Comparison of ENCODE assay signal across 18 cellular contexts in the genomic region with DNA sequence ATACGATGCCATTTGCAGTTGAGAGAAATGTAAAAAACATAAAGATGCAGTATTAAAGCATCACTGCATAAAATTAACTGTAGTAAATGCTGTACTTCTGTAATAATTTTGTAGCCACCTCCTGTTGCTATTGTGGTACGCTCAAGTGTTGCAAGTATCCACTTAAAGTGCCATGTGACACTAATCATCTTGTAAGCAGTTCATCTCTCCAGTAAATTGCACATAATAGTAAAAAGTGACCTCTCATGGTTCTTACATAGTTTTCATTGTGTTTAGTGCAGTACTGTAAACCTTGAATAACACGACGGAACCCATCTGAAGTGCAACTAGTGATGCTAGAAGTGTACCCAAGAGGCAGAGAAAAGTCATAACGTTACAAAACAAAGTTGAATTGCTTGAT.
DNase-seq lines count a peak whose midpoint lies in the region; ATAC-seq and TF ChIP-seq lines count a peak whose summit lies in the region.
"Had no signal": no experiment of that assay in that cellular context is flagged by ENCODE, and none has a peak within 500 bp of the region (broad histone marks: within the 10 kb centered on the region; RNA-seq: fewer than 3 reads in every experiment).

No MANE protein-coding gene starts in this region.

- peaks cover 6% of the 10 kb centered on the region; the same call in 1 of the 2 replicates for H3K4me1 ChIP-seq in HEK293 (ENCODE audit: control insufficient read depth, insufficient read depth, low read length)
- H3K4me1 ChIP-seq: BLaER1 had no signal

- CTCF ChIA-PET in HEK293 (lab: Yijun Ruan, JAX): interaction anchor here (0.7 kb wide), 2 partner anchors 101 to 106 kb away, joined by 3 read pairs; no protein-coding TSS in a partner anchor
- CTCF ChIA-PET in activated CD8-positive, alpha-beta T cell treated with anti-CD3 and anti-CD28 coated beads for 36 hours (lab: Charles Lee): no interaction called here

- no peak for TF ChIP-seq RAD21 in neural cell (conservative IDR thresholded peaks at IDR 0.05)

- H3K4me3 Mint-ChIP-seq in activated CD8-positive, alpha-beta T cell treated with anti-CD3 and anti-CD28 coated beads for 36 hours: no peak overlapping the region
- H3K4me3 Mint-ChIP-seq: CD14-positive monocyte; CD4-positive, alpha-beta memory T cell; HFFc6 had no signal

- no peak overlapping the region for H2AFZ ChIP-seq in neural cell (ENCODE audit: low read depth, low read length)
- H2AFZ ChIP-seq: GM23248 had no signal

- no peaks in the 10 kb centered on the region for H3F3A ChIP-seq in neural cell (ENCODE audit: insufficient read depth, low read length, poor library complexity, severe bottlenecking)

- no peaks in the 10 kb centered on the region for H3K27me3 ChIP-seq in neural cell (ENCODE audit: insufficient read depth, low read depth, low read length)
- H3K27me3 ChIP-seq: BLaER1 had no signal

- no peak for ATAC-seq in activated CD8-positive, alpha-beta T cell treated with anti-CD3 and anti-CD28 coated beads for 36 hours

- H4K20me1 ChIP-seq in neural cell (ENCODE audit: insufficient read depth): no peaks in the 10 kb centered on the region
- H4K20me1 ChIP-seq: BLaER1 had no signal

- H3K27ac Mint-ChIP-seq in activated CD8-positive, alpha-beta T cell treated with anti-CD3 and anti-CD28 coated beads for 36 hours: no peak overlapping the region
- H3K27ac Mint-ChIP-seq: CD14-positive monocyte; CD4-positive, alpha-beta memory T cell; HFFc6 had no signal

- TF ChIP-seq EP300 in neural cell (conservative IDR thresholded peaks at IDR 0.05; ENCODE audit: poor library complexity, severe bottlenecking): no peak

- H3K4me3 ChIP-seq in HEK293 (ENCODE audit: low read depth, low read length) (no peak overlapping the region), neural cell (ENCODE audit: low read length) (no peak overlapping the region)
- H3K4me3 ChIP-seq: BLaER1, GM23248 had no signal

- H3K27ac ChIP-seq in HEK293 (ENCODE audit: extremely low read depth, low read depth, low read length) (no peak overlapping the region), neural cell (ENCODE audit: low read length) (no peak overlapping the region)
- H3K27ac ChIP-seq: BLaER1, GM23248, HL-60 had no signal

- intact Hi-C loops in activated CD8-positive, alpha-beta T cell treated with anti-CD3 and anti-CD28 coated beads for 36 hours (cut with micrococcal nuclease): no loop called here

- H3K36me3 ChIP-seq in HEK293 (ENCODE audit: control insufficient read depth in 2 of 2, insufficient read depth in 1 of 2, low read length in 2 of 2): no peaks in the 10 kb centered on the region
- H3K36me3 ChIP-seq in neural cell (ENCODE audit: insufficient read depth, low read length): no peaks in the 10 kb centered on the region
- H3K36me3 ChIP-seq: BLaER1 had no signal

- TF ChIP-seq CTCF in HEK293 (tag by site-specific recombination; IDR thresholded peaks at IDR 0.05) (no peak), neural cell (IDR thresholded peaks at IDR 0.05; ENCODE audit: poor library complexity, severe bottlenecking) (no peak)
- no peak for TF ChIP-seq CTCF in activated CD8-positive, alpha-beta T cell treated with anti-CD3 and anti-CD28 coated beads for 36 hours (IDR thresholded peaks at IDR 0.05)

- H3K4me2 ChIP-seq in neural cell (ENCODE audit: low read length): no peak overlapping the region
- H3K4me2 ChIP-seq: BLaER1 had no signal

- DNase-seq in NCI-H1417 (lab: John Stamatoyannopoulos, UW): peak in 2 of 3 experiments; percentile 43 to 52
- no peak for DNase-seq in NCI-H1417 treated with DMSO at 0.1 percent for 48 hours (lab: John Stamatoyannopoulos, UW)
- peak; percentile 4 to 68 for DNase-seq in NCI-H524 (lab: John Stamatoyannopoulos, UW)
- DNase-seq in activated CD8-positive, alpha-beta T cell treated with anti-CD3 and anti-CD28 coated beads for 36 hours: no peak
- no peak for DNase-seq in OCI-M1 (lab: John Stamatoyannopoulos, UW)
- DNase-seq: 8988T; CD4-positive, alpha-beta memory T cell; DMS153; DMS79; GDM1; GM23248; HCEC 1CT; HFFc6 had no signal

- no peaks in the 10 kb centered on the region for H3K36me3 Mint-ChIP-seq in activated CD8-positive, alpha-beta T cell treated with anti-CD3 and anti-CD28 coated beads for 36 hours (ENCODE audit: low read depth)
- H3K36me3 Mint-ChIP-seq: CD14-positive monocyte; CD4-positive, alpha-beta memory T cell had no signal

- no peaks in the 10 kb centered on the region for H3K27me3 Mint-ChIP-seq in activated CD8-positive, alpha-beta T cell treated with anti-CD3 and anti-CD28 coated beads for 36 hours
- H3K27me3 Mint-ChIP-seq: CD4-positive, alpha-beta memory T cell had no signal

- H3K4me1 Mint-ChIP-seq in activated CD8-positive, alpha-beta T cell treated with anti-CD3 and anti-CD28 coated beads for 36 hours (ENCODE audit: low read depth): no peaks in the 10 kb centered on the region
- H3K4me1 Mint-ChIP-seq: CD14-positive monocyte; CD4-positive, alpha-beta memory T cell had no signal

- H3K9ac ChIP-seq in neural cell (ENCODE audit: low read length): no peak overlapping the region
- H3K9ac ChIP-seq: BLaER1, GM23248 had no signal

- H3K9me3 Mint-ChIP-seq in activated CD8-positive, alpha-beta T cell treated with anti-CD3 and anti-CD28 coated beads for 36 hours: no peaks in the 10 kb centered on the region

- H3K9me3 ChIP-seq in HEK293 (ENCODE audit: control insufficient read depth, insufficient read depth, low read depth, low read length): no peaks in the 10 kb centered on the region
- H3K9me3 ChIP-seq in neural cell (ENCODE audit: low read length): no peaks in the 10 kb centered on the region
- H3K9me3 ChIP-seq: BLaER1 had no signal

- POLR2A ChIA-PET in HEK293 (lab: Yijun Ruan, JAX): no interaction called here
- POLR2A ChIA-PET in activated CD8-positive, alpha-beta T cell treated with anti-CD3 and anti-CD28 coated beads for 36 hours (lab: Charles Lee): no interaction called here

- no peaks in the 10 kb centered on the region for H3K9me2 ChIP-seq in neural cell (ENCODE audit: insufficient read depth, low read length)

- no peaks in the 10 kb centered on the region for H3K79me2 ChIP-seq in neural cell (replicated peaks; ENCODE audit: insufficient read depth, low read length)

TF ChIP-seq in HEK293, 187 proteins besides CTCF, POLR2A, EP300 and RAD21 (continues in another document):
- TF ChIP-seq SCRT2 (tag by site-specific recombination; IDR thresholded peaks at IDR 0.05) (peak; percentile 87), ZNF354C (tag by site-specific recombination; IDR thresholded peaks at IDR 0.05; ENCODE audit: borderline replicate concordance, low read depth) (no peak), ZXDB (tag by site-specific recombination; IDR thresholded peaks at IDR 0.05) (no peak), OSR2 (tag by site-specific recombination; IDR thresholded peaks at IDR 0.05) (0 out of 2 replicates have a peak, but pooled peaks have one; percentile 42), ZNF221 (tag by site-specific recombination; IDR thresholded peaks at IDR 0.05; ENCODE audit: borderline replicate concordance) (no peak), ZNF610 (tag by site-specific recombination; IDR thresholded peaks at IDR 0.05; ENCODE audit: borderline replicate concordance) (peak; percentile 41; the same call in 1 of the 2 replicates), KLF17 (tag by site-specific recombination; IDR thresholded peaks at IDR 0.05) (no peak), ZNF155 (tag by site-specific recombination; IDR thresholded peaks at IDR 0.05) (no peak)

TF ChIP-seq in neural cell, 6 proteins besides CTCF, POLR2A, EP300 and RAD21:
- no peak for TF ChIP-seq TAF1 (IDR thresholded peaks at IDR 0.05; ENCODE audit: low read depth)
- no peak for TF ChIP-seq SMC3 (conservative IDR thresholded peaks at IDR 0.05; ENCODE audit: poor library complexity)
- peak; percentile 14 for TF ChIP-seq POLR2AphosphoS5 (IDR thresholded peaks at IDR 0.05)
- TF ChIP-seq, protein P1, sequence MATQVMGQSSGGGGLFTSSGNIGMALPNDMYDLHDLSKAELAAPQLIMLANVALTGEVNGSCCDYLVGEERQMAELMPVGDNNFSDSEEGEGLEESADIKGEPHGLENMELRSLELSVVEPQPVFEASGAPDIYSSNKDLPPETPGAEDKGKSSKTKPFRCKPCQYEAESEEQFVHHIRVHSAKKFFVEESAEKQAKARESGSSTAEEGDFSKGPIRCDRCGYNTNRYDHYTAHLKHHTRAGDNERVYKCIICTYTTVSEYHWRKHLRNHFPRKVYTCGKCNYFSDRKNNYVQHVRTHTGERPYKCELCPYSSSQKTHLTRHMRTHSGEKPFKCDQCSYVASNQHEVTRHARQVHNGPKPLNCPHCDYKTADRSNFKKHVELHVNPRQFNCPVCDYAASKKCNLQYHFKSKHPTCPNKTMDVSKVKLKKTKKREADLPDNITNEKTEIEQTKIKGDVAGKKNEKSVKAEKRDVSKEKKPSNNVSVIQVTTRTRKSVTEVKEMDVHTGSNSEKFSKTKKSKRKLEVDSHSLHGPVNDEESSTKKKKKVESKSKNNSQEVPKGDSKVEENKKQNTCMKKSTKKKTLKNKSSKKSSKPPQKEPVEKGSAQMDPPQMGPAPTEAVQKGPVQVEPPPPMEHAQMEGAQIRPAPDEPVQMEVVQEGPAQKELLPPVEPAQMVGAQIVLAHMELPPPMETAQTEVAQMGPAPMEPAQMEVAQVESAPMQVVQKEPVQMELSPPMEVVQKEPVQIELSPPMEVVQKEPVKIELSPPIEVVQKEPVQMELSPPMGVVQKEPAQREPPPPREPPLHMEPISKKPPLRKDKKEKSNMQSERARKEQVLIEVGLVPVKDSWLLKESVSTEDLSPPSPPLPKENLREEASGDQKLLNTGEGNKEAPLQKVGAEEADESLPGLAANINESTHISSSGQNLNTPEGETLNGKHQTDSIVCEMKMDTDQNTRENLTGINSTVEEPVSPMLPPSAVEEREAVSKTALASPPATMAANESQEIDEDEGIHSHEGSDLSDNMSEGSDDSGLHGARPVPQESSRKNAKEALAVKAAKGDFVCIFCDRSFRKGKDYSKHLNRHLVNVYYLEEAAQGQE (IDR thresholded peaks at IDR 0.05; ENCODE audit: borderline replicate concordance): no peak

Comparison
In these comparisons a context has a peak if more than half of its experiments do, and no peak if none do; other contexts are left out.
1. DNase-seq: peak in NCI-H1417 (2 of 3) and NCI-H524 (2 of 2); none in NCI-H1417 treated with DMSO at 0.1 percent for 48 hours (single experiment), activated CD8-positive, alpha-beta T cell treated with anti-CD3 and anti-CD28 coated beads for 36 hours (single experiment) and OCI-M1 (single experiment).